Comparison of ENCODE assay signal across 8 cellular contexts in genomic region chr10:97869091-97870042, GRCh38. TPM values are rescaled to one million over a fixed set of nuclear protein-coding genes. Genes with fewer than 3 reads are reported as not detected.
DNase-seq lines count a peak whose midpoint lies in the region; ATAC-seq and TF ChIP-seq lines count a peak whose summit lies in the region.

No MANE protein-coding gene starts in this region.

- H3K9me3 Mint-ChIP-seq in activated T-cell treated with anti-CD3 and anti-CD28 coated beads, Interleukin-2, amount 50 U/mL, for 24 hours = no peaks in the 10 kb centered on the region
- no peaks in the 10 kb centered on the region for H3K9me3 Mint-ChIP-seq in natural killer cell treated with Interleukin-12 subunit alpha and Interleukin-12 subunit beta and Interleukin-15 and Interleukin-18, amount 100 ng/mL, for 72 hours

- H3K27me3 ChIP-seq in Panc1 (ENCODE audit: control insufficient read depth, insufficient read depth, low read length) (peaks cover 2% of the 10 kb centered on the region; the same call in 1 of the 2 replicates), esophagus muscularis mucosa (peaks cover 0 to 27% (median 0%) of the 10 kb centered on the region in 4 donors)

- TF ChIP-seq POLR2A in esophagus muscularis mucosa (IDR thresholded peaks at IDR 0.05; ENCODE audit: low read depth) = no peak

- no peaks in the 10 kb centered on the region for H3K36me3 Mint-ChIP-seq in activated T-cell treated with anti-CD3 and anti-CD28 coated beads, Interleukin-2, amount 50 U/mL, for 24 hours (ENCODE audit: low read depth)
- no peaks in the 10 kb centered on the region for H3K36me3 Mint-ChIP-seq in natural killer cell treated with Interleukin-12 subunit alpha and Interleukin-12 subunit beta and Interleukin-15 and Interleukin-18, amount 100 ng/mL, for 72 hours

- intact Hi-C loops in Panc1 (cut with micrococcal nuclease; ENCODE audit: unreplicated experiment) (loop anchor here (1.0 kb wide), 2 partner anchors 77 to 110 kb away; no protein-coding TSS in a partner anchor), esophagus muscularis mucosa (cut with DNase I) (loop anchor here (1.0 kb wide), 1 partner anchor 77 kb away; no protein-coding TSS in a partner anchor)

- peak overlapping the region in 1 of 2 experiments; percentile 6; a peak in 1 of 4 replicates for H3K4me3 ChIP-seq in Panc1 (ENCODE audit: low read depth in 2 of 2, low read length in 2 of 2)
- no peak overlapping the region for H3K4me3 ChIP-seq in esophagus muscularis mucosa

- POLR2A ChIA-PET in Panc1 (lab: Charles Lee) = no interaction called here

- WGBS in esophagus muscularis mucosa = 13% methylated on average over 10 of the region's 19 CpGs

- H3K4me1 Mint-ChIP-seq in activated T-cell treated with anti-CD3 and anti-CD28 coated beads, Interleukin-2, amount 50 U/mL, for 24 hours (ENCODE audit: low read depth) = peaks cover 12% of the 10 kb centered on the region
- peaks cover 32% of the 10 kb centered on the region in 2 donors for H3K4me1 Mint-ChIP-seq in natural killer cell treated with Interleukin-12 subunit alpha and Interleukin-12 subunit beta and Interleukin-15 and Interleukin-18, amount 100 ng/mL, for 72 hours (ENCODE audit: low read depth in 2 of 2)

- CTCF ChIA-PET in Panc1 (lab: Charles Lee) = interaction anchor here (0.5 to 3.4 kb wide), 7 partner anchors 19 to 172 kb away, joined by 3 to 25 read pairs (median 5); partner anchors contain the start of gene GOLGA7B

- no peak for TF ChIP-seq EP300 in esophagus muscularis mucosa (IDR thresholded peaks at IDR 0.05)

- no TSS peak for BruUV-seq in Panc1 (replicated peaks; lab: Mats Ljungman, UMichigan)

- TF ChIP-seq CTCF in Panc1 (IDR thresholded peaks at IDR 0.05) (peak; percentile 90), esophagus muscularis mucosa (IDR thresholded peaks at IDR 0.05) (peak; percentile 64 to 82 (median 81))

- H3K27me3 Mint-ChIP-seq in activated T-cell treated with anti-CD3 and anti-CD28 coated beads, Interleukin-2, amount 50 U/mL, for 24 hours = no peaks in the 10 kb centered on the region
- H3K27me3 Mint-ChIP-seq in natural killer cell treated with Interleukin-12 subunit alpha and Interleukin-12 subunit beta and Interleukin-15 and Interleukin-18, amount 100 ng/mL, for 72 hours = no peaks in the 10 kb centered on the region

- in situ Hi-C loops in Panc1 (cut with HindIII; ENCODE audit: low pct_unique_long_range_greater_than_20kb, low sequenced_read_pairs) = no loop called here

- no peak overlapping the region for H3K4me3 Mint-ChIP-seq in activated T-cell treated with anti-CD3 and anti-CD28 coated beads, Interleukin-2, amount 50 U/mL, for 24 hours
- H3K4me3 Mint-ChIP-seq in natural killer cell treated with Interleukin-12 subunit alpha and Interleukin-12 subunit beta and Interleukin-15 and Interleukin-18, amount 100 ng/mL, for 72 hours = peak overlapping the region; percentile 45

- peak; percentile 94 for ATAC-seq in GM21717 (IDR thresholded peaks at IDR 0.05; ENCODE audit: unreplicated experiment)
- ATAC-seq in Panc1 = peak; percentile 98
- ATAC-seq in natural killer cell treated with Interleukin-12 subunit alpha and Interleukin-12 subunit beta and Interleukin-15 and Interleukin-18, amount 100 ng/mL, for 72 hours = peak; percentile 97 to 98

- H3K4me1 ChIP-seq in Panc1 (ENCODE audit: control insufficient read depth, insufficient read depth, low read length) (peaks cover 15% of the 10 kb centered on the region), esophagus muscularis mucosa (peaks cover 11 to 15% (median 12%) of the 10 kb centered on the region in 4 donors)

- H3K9me3 ChIP-seq in Panc1 (ENCODE audit: control insufficient read depth, insufficient read depth, low read depth, low read length) (no peaks in the 10 kb centered on the region), esophagus muscularis mucosa (no peaks in the 10 kb centered on the region)

- H3K27ac Mint-ChIP-seq in activated T-cell treated with anti-CD3 and anti-CD28 coated beads, Interleukin-2, amount 50 U/mL, for 24 hours = peak overlapping the region; percentile 81
- H3K27ac Mint-ChIP-seq in natural killer cell treated with Interleukin-12 subunit alpha and Interleukin-12 subunit beta and Interleukin-15 and Interleukin-18, amount 100 ng/mL, for 72 hours = peak overlapping the region; percentile 53 to 83

- H3K36me3 ChIP-seq in Panc1 (ENCODE audit: control insufficient read depth, insufficient read depth, low read length) (no peaks in the 10 kb centered on the region), esophagus muscularis mucosa (no peaks in the 10 kb centered on the region)

- H3K27ac ChIP-seq in Panc1 (ENCODE audit: low read length) = peak overlapping the region; percentile 39
- peak overlapping the region in 1 of 4 donors; percentile 36 for H3K27ac ChIP-seq in esophagus muscularis mucosa (replicated peaks in 1 of 4)

- peak; percentile 99 for DNase-seq in DMS53 treated with DMSO at 0.1 percent for 48 hours (lab: John Stamatoyannopoulos, UW; ENCODE audit: unreplicated experiment)
- DNase-seq in KG1 (lab: John Stamatoyannopoulos, UW) = peak; percentile 83
- DNase-seq in Panc1 (ENCODE audit: low read depth, low spot score) = peak; percentile 72
- peak; percentile 84 for DNase-seq in activated T-cell treated with anti-CD3 and anti-CD28 coated beads, Interleukin-2, amount 50 U/mL, for 24 hours
- no peak for DNase-seq in esophagus muscularis mucosa (ENCODE audit: extremely low spot score)
- peak; percentile 90 for DNase-seq in natural killer cell treated with Interleukin-12 subunit alpha and Interleukin-12 subunit beta and Interleukin-15 and Interleukin-18, amount 100 ng/mL, for 72 hours (ENCODE audit: low spot score)
- DNase-seq in stimulated activated naive CD4-positive, alpha-beta T cell treated with Interleukin-2 at 50 U/mL for 16 hours (lab: John Stamatoyannopoulos, UW) = peak; percentile 77

RNA-seq across cellular contexts. Expression of gene GOLGA7B, which starts 19.7 kb away (rescaled TPM):
- total RNA-seq in Panc1 (2021; ENCODE audit: unreplicated experiment) (1.5 TPM), esophagus muscularis mucosa (under 1 TPM; under 0.01 to 0.33 (median 0.18) TPM)
- 1.6 TPM for polyA plus RNA-seq in Panc1 (2012; ENCODE audit: insufficient read length)
- total RNA-seq in natural killer cell treated with Interleukin-12 subunit alpha and Interleukin-12 subunit beta and Interleukin-15 and Interleukin-18, amount 100 ng/mL, for 72 hours = 1 to 10 TPM; 1.8 to 2.8 TPM
